In the genomic region with DNA sequence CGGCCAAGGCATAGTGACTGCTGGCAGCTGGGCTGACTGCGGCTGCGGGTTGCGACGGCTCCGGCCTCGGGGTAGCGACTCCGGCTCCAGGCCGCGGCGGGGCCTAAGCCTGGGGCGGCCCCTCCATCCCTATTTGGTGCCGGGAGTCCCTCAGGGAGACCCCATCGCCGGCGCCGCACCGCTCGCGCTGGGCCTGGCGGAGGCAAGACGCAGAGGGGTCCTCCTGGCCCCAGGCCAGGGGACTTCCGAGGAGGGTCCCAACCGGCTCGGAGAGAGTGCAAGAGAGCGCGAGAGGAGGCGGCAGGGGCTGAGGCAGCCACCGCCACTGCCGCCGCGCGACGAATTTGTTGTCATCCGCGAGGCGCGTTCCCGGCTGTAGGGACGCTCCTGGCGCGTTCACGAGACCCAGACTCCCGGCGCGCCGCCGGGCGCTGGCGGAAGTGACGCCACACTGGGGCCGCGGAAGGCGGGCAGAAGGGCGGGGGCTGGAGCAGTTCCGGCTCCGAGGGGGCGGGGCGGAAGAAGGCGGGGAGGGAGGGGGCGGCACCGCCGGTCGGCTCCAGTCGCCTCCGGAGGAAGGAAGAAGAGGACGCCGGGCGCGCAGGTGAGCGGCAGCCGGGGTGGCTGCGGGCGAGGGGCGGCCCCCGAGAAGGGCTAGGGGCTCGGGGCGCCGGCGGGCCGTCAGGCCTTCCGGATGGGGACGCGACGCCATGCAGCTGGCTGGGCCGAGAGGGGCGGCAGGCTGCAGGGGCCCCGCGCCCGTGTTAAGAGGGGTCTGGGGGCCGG, we compare ENCODE assay signal across 8 cellular contexts. TPM values are rescaled to one million over a fixed set of nuclear protein-coding genes. Genes with fewer than 3 reads are reported as not detected.
DNase-seq lines count a peak whose midpoint lies in the region; ATAC-seq and TF ChIP-seq lines count a peak whose summit lies in the region.

ATG2B (minus strand) TSS at position 377 of the 786 bp plus-strand sequence; CDS start at position 12, 365 bp downstream.
GSKIP (plus strand) TSS at position 562 of the 786 bp plus-strand sequence. CDS start 18,722 bp downstream, outside the sequence.

- H3K27ac ChIP-seq in IMR-90 (ENCODE audit: insufficient read depth, low read length) (peak within 1 kb of the TSS; percentile 54), epithelial cell of prostate (peak within 1 kb of the TSS; percentile 75)

- TF ChIP-seq RAD21 in IMR-90 (IDR thresholded peaks at IDR 0.05; ENCODE audit: low read length): no peak

- no peak within 1 kb of the TSS; the same call in 1 of the 2 replicates for H2AK5ac ChIP-seq in IMR-90 (ENCODE audit: low read depth, low read length)

- no peak for TF ChIP-seq CTCF in IMR-90 (conservative IDR thresholded peaks at IDR 0.05; ENCODE audit: low read depth, low read length)

- H3K27me3 ChIP-seq in IMR-90 (ENCODE audit: control insufficient read depth, insufficient read depth, low read length): no peaks in the 10 kb centered on the region

- H2BK15ac ChIP-seq in IMR-90 (ENCODE audit: low read depth, low read length): no peak within 1 kb of the TSS

- H2BK120ac ChIP-seq in IMR-90 (ENCODE audit: low read depth, low read length): no peak within 1 kb of the TSS

- H3K4me1 ChIP-seq in IMR-90 (ENCODE audit: control insufficient read depth, insufficient read depth, low read length): peaks cover 6% of the 10 kb centered on the region

- peak within 1 kb of the TSS; percentile 94 for H2AFZ ChIP-seq in IMR-90 (replicated peaks; ENCODE audit: low read length, poor library complexity)

- POLR2A ChIA-PET in IMR-90 (lab: Charles Lee; ENCODE audit: unreplicated experiment): interaction anchor here (0.6 kb wide), 1 partner anchor 19 kb away, joined by 11 read pairs; no protein-coding TSS in a partner anchor

- H3K14ac ChIP-seq in IMR-90 (replicated peaks; ENCODE audit: low read depth, low read length): peak within 1 kb of the TSS; percentile 64

- peak within 1 kb of the TSS; percentile 16 for H2BK5ac ChIP-seq in IMR-90 (ENCODE audit: low read depth, low read length, poor library complexity, severe bottlenecking)

- H4K5ac ChIP-seq in IMR-90 (ENCODE audit: low read depth, low read length): peak within 1 kb of the TSS; percentile 17

- H3K9ac ChIP-seq in IMR-90 (ENCODE audit: low read depth, low read length): peak within 1 kb of the TSS; percentile 79

- 0% methylated on average over 14 of the region's 92 CpGs; no CpG with 5 or more reads in 1 of the 2 experiments for WGBS in IMR-90 (ENCODE audit: extremely low coverage in 2 of 2, insufficient read length in 1 of 2), 2 experiments

- H4K91ac ChIP-seq in IMR-90 (ENCODE audit: insufficient read depth, low read depth, low read length): no peak within 1 kb of the TSS

- H3K36me3 ChIP-seq in IMR-90 (ENCODE audit: control insufficient read depth, insufficient read depth, low read length): no peaks in the 10 kb centered on the region

- H3K56ac ChIP-seq in IMR-90 (ENCODE audit: extremely low read depth, insufficient read depth, low read length): 0 out of 2 replicates have a peak within 1 kb of the TSS, but pooled peaks have one; percentile 24

- CTCF ChIA-PET in IMR-90 (lab: Yijun Ruan, JAX): no interaction called here

- in situ Hi-C loops in IMR-90 (cut with MboI; ENCODE audit: low sequenced_read_pairs): no loop called here

- H3K9me3 ChIP-seq in IMR-90 (ENCODE audit: control insufficient read depth, insufficient read depth, low read length): no peaks in the 10 kb centered on the region

- intact Hi-C loops in IMR-90 (cut with micrococcal nuclease): loop anchor here (5.0 kb wide), 1 partner anchor 59 kb away; no protein-coding TSS in a partner anchor

- TF ChIP-seq POLR2A in IMR-90 (IDR thresholded peaks at IDR 0.05; ENCODE audit: low read depth, low read length): peak; percentile 72

- no peak within 1 kb of the TSS; the same call in 1 of the 2 replicates for H3K18ac ChIP-seq in IMR-90 (ENCODE audit: low read depth, low read length)

- DNase-seq in DMS 273 (lab: John Stamatoyannopoulos, UW; ENCODE audit: unreplicated experiment) (peak; percentile 97), IMR-90 (peak; percentile 85), OCI-M2 (lab: John Stamatoyannopoulos, UW; ENCODE audit: unreplicated experiment) (peak; percentile 73), activated T-cell treated with anti-CD3 and anti-CD28 coated beads for 4 hours (peak; percentile 97), epithelial cell of prostate (ENCODE audit: low read depth, low spot score) (peak; percentile 58), mucosa of gallbladder (ENCODE audit: low spot score) (peak; percentile 96)
- DNase-seq in stimulated activated CD8-positive, alpha-beta memory T cell treated with anti-CD3 and anti-CD28 coated beads, Interleukin-4, amount 100 ng/mL, for 24 hours (ENCODE audit: low read depth): peak; percentile 95

- peak within 1 kb of the TSS; percentile 96 for H3K4me3 ChIP-seq in IMR-90 (ENCODE audit: insufficient read depth, low read depth, low read length)

- no TSS peak for BruUV-seq in IMR-90 (replicated peaks; lab: Mats Ljungman, UMichigan)

- dilution Hi-C loops in IMR-90 (cut with HindIII; ENCODE audit: low sequenced_read_pairs, unreplicated experiment): no loop called here

- H3K4ac ChIP-seq in IMR-90 (ENCODE audit: low read depth, low read length): peak within 1 kb of the TSS; percentile 42

- H3K79me1 ChIP-seq in IMR-90 (ENCODE audit: low read depth in 1 of 2, low read length in 2 of 2): peaks cover 25 to 70% of the 10 kb centered on the region in 2 experiments

- peak within 1 kb of the TSS; percentile 35 to 73; a peak in 2 of 4 replicates for H4K8ac ChIP-seq in IMR-90 (ENCODE audit: low read depth in 2 of 2, low read length in 2 of 2)

- peak within 1 kb of the TSS; percentile 88 for H2AK9ac ChIP-seq in IMR-90 (replicated peaks; ENCODE audit: low read depth, low read length, poor library complexity)

- peaks cover 6% of the 10 kb centered on the region for H3K9me1 ChIP-seq in IMR-90 (ENCODE audit: insufficient read depth, low read length)

- H2BK20ac ChIP-seq in IMR-90 (ENCODE audit: low read depth, low read length): no peak within 1 kb of the TSS

- peak; percentile 65 for ATAC-seq in GM21528 (IDR thresholded peaks at IDR 0.05; ENCODE audit: low FRiP score, unreplicated experiment)
- ATAC-seq in IMR-90 (ENCODE audit: low read depth): peak; percentile 85

- H3K4me2 ChIP-seq in IMR-90 (ENCODE audit: low read depth, low read length): peak within 1 kb of the TSS; percentile 99

- peaks cover 15% of the 10 kb centered on the region; the same call in 1 of the 2 replicates for H4K20me1 ChIP-seq in IMR-90 (ENCODE audit: insufficient read depth, low read length)

- peak within 1 kb of the TSS; percentile 91 for H3K23ac ChIP-seq in IMR-90 (ENCODE audit: low read depth, low read length)

TF ChIP-seq in IMR-90, 13 proteins besides CTCF, POLR2A, EP300 and RAD21:
- peak; percentile 97; the same call in 1 of the 2 replicates for TF ChIP-seq MAZ (IDR thresholded peaks at IDR 0.05; ENCODE audit: borderline replicate concordance, low read depth, low read length)
- no peak for TF ChIP-seq MXI1 (IDR thresholded peaks at IDR 0.05; ENCODE audit: borderline replicate concordance, low read depth, low read length)
- no peak for TF ChIP-seq NFE2L2 (IDR thresholded peaks at IDR 0.05; ENCODE audit: low read depth, low read length)
TF ChIP-seq in IMR-90: peak in this region for 1.

RNA-seq across cellular contexts. Expression of gene ATG2B, which starts in this region (rescaled TPM):
- total RNA-seq in IMR-90 (2012; rRNA removed) (20.6 and 22.0 TPM in 2 replicates), mucosa of gallbladder (24.5 TPM)
- 6.1 and 6.9 TPM in 2 replicates for polyA plus RNA-seq in IMR-90 (2012; rRNA removed)
- polyA plus RNA-seq in IMR-90 (2012; cell fraction: cytosol; rRNA removed): 1.8 and 2.9 TPM in 2 replicates
- polyA plus RNA-seq in IMR-90 (2012; cell fraction: nucleus; rRNA removed; ENCODE audit: low replicate concordance): 4.7 and 21.1 TPM in 2 replicates

RNA-seq across cellular contexts. Expression of gene GSKIP, which starts in this region (rescaled TPM):
- total RNA-seq in IMR-90 (2012; rRNA removed) (22.0 and 34.7 TPM in 2 replicates), mucosa of gallbladder (22.7 TPM)
- polyA plus RNA-seq in IMR-90 (2012; rRNA removed): 9.4 and 11.7 TPM in 2 replicates
- polyA plus RNA-seq in IMR-90 (2012; cell fraction: cytosol; rRNA removed): 1.6 and 2.8 TPM in 2 replicates
- polyA plus RNA-seq in IMR-90 (2012; cell fraction: nucleus; rRNA removed; ENCODE audit: low replicate concordance): 0.50 and 4.1 TPM in 2 replicates

Comparison
In these comparisons a context has a peak if more than half of its experiments do, and no peak if none do; other contexts are left out.
1. Peak in every context shown above with its lines: DNase-seq, ATAC-seq, H3K4me3 ChIP-seq and H3K27ac ChIP-seq.